ENCODE assay signal across 2 cellular contexts in genomic region chr9:79452265-79452664, GRCh38.
TF ChIP-seq lines count a peak whose summit lies in the region.

No MANE protein-coding gene starts in this region.

TF ChIP-seq in HEK293, 187 proteins besides CTCF, POLR2A, EP300 and RAD21:
- TF ChIP-seq TRIM28 (IDR thresholded peaks at IDR 0.05; ENCODE audit: borderline replicate concordance, low read length) (peak; percentile 87), ZNF621 (tag by site-specific recombination; IDR thresholded peaks at IDR 0.05) (no peak)

TF ChIP-seq in K562, 482 proteins besides CTCF, POLR2A, EP300 and RAD21:
- TF ChIP-seq NR2C2 (CRISPR knock-in tag; IDR thresholded peaks at IDR 0.05) = no peak
- TF ChIP-seq NR2C2 (tag; IDR thresholded peaks at IDR 0.05) = no peak
- no peak for TF ChIP-seq SETDB1 (IDR thresholded peaks at IDR 0.05; ENCODE audit: low read length)
- no peak for TF ChIP-seq IRF1 (CRISPR knock-in tag; IDR thresholded peaks at IDR 0.05; ENCODE audit: borderline replicate concordance)
- TF ChIP-seq ZNF134 (CRISPR knock-in tag; conservative IDR thresholded peaks at IDR 0.05) = no peak
- TF ChIP-seq ZNF609 (CRISPR knock-in tag; IDR thresholded peaks at IDR 0.05; ENCODE audit: borderline replicate concordance) = no peak
- peak; percentile 70; the same call in 1 of the 2 replicates for TF ChIP-seq BRCA1 (IDR thresholded peaks at IDR 0.05)
- no peak for TF ChIP-seq BRCA1 (CRISPR knock-in tag; IDR thresholded peaks at IDR 0.05)
